In genomic region chr1:182408435-182409070, GRCh38 we compare ENCODE assay signal across 17 cellular contexts. TPM values are rescaled to one million over a fixed set of nuclear protein-coding genes. Genes with fewer than 3 reads are reported as not detected.
DNase-seq lines count a peak whose midpoint lies in the region; ATAC-seq and TF ChIP-seq lines count a peak whose summit lies in the region.
"Had no signal": no experiment of that assay in that cellular context is flagged by ENCODE, and none has a peak within 500 bp of the region (broad histone marks: within the 10 kb centered on the region; RNA-seq: fewer than 3 reads in every experiment).

No MANE protein-coding gene starts in this region.

- H3K27me3 ChIP-seq in lower lobe of right lung (ENCODE audit: low read depth) (no peaks in the 10 kb centered on the region), transverse colon (no peaks in the 10 kb centered on the region), H7 (ENCODE audit: control insufficient read depth, insufficient read depth, low read length) (no peaks in the 10 kb centered on the region)

- H3K27ac ChIP-seq in lower lobe of right lung (no peak overlapping the region), transverse colon (peak overlapping the region; percentile 55 to 65 (median 58))

- H3K4me1 Mint-ChIP-seq in glutamatergic neuron (ENCODE audit: low read depth, unreplicated experiment) (peaks cover 11% of the 10 kb centered on the region), nephron progenitor cell (peaks cover 23% of the 10 kb centered on the region)
- H3K4me1 Mint-ChIP-seq: B cell; CD8-positive, alpha-beta memory T cell had no signal

- ATAC-seq in lower lobe of right lung = peak; percentile 54 to 84
- ATAC-seq in HG02970 (IDR thresholded peaks at IDR 0.05; ENCODE audit: low FRiP score, unreplicated experiment) = no peak

- H3K9me3 Mint-ChIP-seq in glutamatergic neuron (ENCODE audit: unreplicated experiment) (peaks cover 2% of the 10 kb centered on the region), nephron progenitor cell (peaks cover 24% of the 10 kb centered on the region)

- no peaks in the 10 kb centered on the region for H3K4me1 ChIP-seq in lower lobe of right lung
- H3K4me1 ChIP-seq in transverse colon = peaks cover 0 to 23% (median 7%) of the 10 kb centered on the region in 4 donors

- no peaks in the 10 kb centered on the region for H3K36me3 ChIP-seq in lower lobe of right lung
- H3K36me3 ChIP-seq in transverse colon = no peaks in the 10 kb centered on the region
- no peaks in the 10 kb centered on the region for H3K36me3 ChIP-seq in H7 (replicated peaks; ENCODE audit: control insufficient read depth, insufficient read depth, low read length)

- no peak for TF ChIP-seq EP300 in transverse colon (IDR thresholded peaks at IDR 0.05; ENCODE audit: low read depth)

- H3K27me3 Mint-ChIP-seq in glutamatergic neuron (ENCODE audit: unreplicated experiment) = no peaks in the 10 kb centered on the region
- H3K27me3 Mint-ChIP-seq in nephron progenitor cell (ENCODE audit: low read depth, poor library complexity) = no peaks in the 10 kb centered on the region

- intact Hi-C loops in lower lobe of right lung (cut with DNase I) = no loop called here
- intact Hi-C loops in transverse colon (cut with DNase I; ENCODE audit: low total_unique reads) = no loop called here

- H3K36me3 Mint-ChIP-seq in glutamatergic neuron (ENCODE audit: unreplicated experiment) (peaks cover 9% of the 10 kb centered on the region), nephron progenitor cell (ENCODE audit: low read depth) (no peaks in the 10 kb centered on the region)
- H3K36me3 Mint-ChIP-seq: CD8-positive, alpha-beta memory T cell had no signal

- TF ChIP-seq POLR2A in transverse colon (IDR thresholded peaks at IDR 0.05) = no peak

- H3K4me3 ChIP-seq in lower lobe of right lung (no peak overlapping the region), transverse colon (no peak overlapping the region), H7 (ENCODE audit: insufficient read depth, low read depth, low read length) (no peak overlapping the region)

- DNase-seq in HT-29 (ENCODE audit: low spot score) (peak; percentile 80), glutamatergic neuron (no peak), lower lobe of right lung (no peak), transverse colon (peak; percentile 58), H7 (no peak), nephron progenitor cell (no peak)
- no peak for DNase-seq in NK-92 treated with Interleukin-12 subunit alpha and Interleukin-12 subunit beta, amount 100 ng/mL, for 24 hours (lab: John Stamatoyannopoulos, UW)
- DNase-seq: CD8-positive, alpha-beta memory T cell; EL; MV-4-11; NCI-H1417 treated with DMSO at 0.1 percent for 48 hours; NCI-H2081; NCI-H524; OCI-M1; RPMI8226 had no signal

- TF ChIP-seq CTCF in glutamatergic neuron (IDR thresholded peaks at IDR 0.05; ENCODE audit: partially characterized antibody, unreplicated experiment) (no peak), lower lobe of right lung (IDR thresholded peaks at IDR 0.05) (no peak), transverse colon (IDR thresholded peaks at IDR 0.05) (peak in 1 of 5 experiments; percentile 19), nephron progenitor cell (IDR thresholded peaks at IDR 0.05) (no peak)

- H3K27ac Mint-ChIP-seq in glutamatergic neuron (ENCODE audit: unreplicated experiment) (peak overlapping the region; percentile 14), nephron progenitor cell (no peak overlapping the region)
- H3K27ac Mint-ChIP-seq: B cell had no signal

- in situ Hi-C loops in transverse colon (cut with MboI; ENCODE audit: low pct_ligation_motif_present in 1 of 4, low pct_unique_long_range_greater_than_20kb in 1 of 4, low sequenced_read_pairs in 3 of 4) = loop anchor here in 1 of 4 donors (10.0 kb wide), 1 partner anchor 324 kb away; no protein-coding TSS in a partner anchor

- 38 to 53% methylated on average over 1 to 3 of the region's 3 CpGs for WGBS in transverse colon (ENCODE audit: low coverage in 1 of 2), 2 donors

- H3K9me3 ChIP-seq in lower lobe of right lung = no peaks in the 10 kb centered on the region
- peaks cover 0 to 4% of the 10 kb centered on the region in 2 donors for H3K9me3 ChIP-seq in transverse colon

- H3K4me3 Mint-ChIP-seq in glutamatergic neuron (ENCODE audit: unreplicated experiment) = no peak overlapping the region
- H3K4me3 Mint-ChIP-seq in nephron progenitor cell = no peak overlapping the region
- H3K4me3 Mint-ChIP-seq: B cell; CD8-positive, alpha-beta memory T cell had no signal

RNA-seq across cellular contexts. Expression of gene TEDDM1, which starts 8.1 kb away (rescaled TPM):
- not detected in 2 replicates for total RNA-seq in HT-29 (2014; rRNA removed; shearing (Covaris generic))
- not detected for total RNA-seq in glutamatergic neuron (ENCODE audit: unreplicated experiment)
- total RNA-seq in lower lobe of right lung = not detected
- total RNA-seq in transverse colon = not detected
- total RNA-seq in H7 (2014; rRNA removed; shearing (Covaris generic)) = not detected in 2 replicates
- total RNA-seq: B cell; CD8-positive, alpha-beta memory T cell had no signal

RNA-seq across cellular contexts. Expression of gene GLUL, which starts 17.0 kb away (rescaled TPM):
- 212 and 243 TPM in 2 replicates for total RNA-seq in HT-29 (2014; rRNA removed; shearing (Covaris generic))
- total RNA-seq in glutamatergic neuron (ENCODE audit: unreplicated experiment) (312 TPM), lower lobe of right lung (1,362 TPM), transverse colon (1,000 to 10,000 TPM in 2 of 4 donors, 100 to 1,000 TPM in 2; 312 to 1,104 (median 985) TPM)
- total RNA-seq in H7 (2014; rRNA removed; shearing (Covaris generic)) = 381 and 422 TPM in 2 replicates

RNA-seq across cellular contexts. Expression of gene RGSL1, which starts 41.4 kb away (rescaled TPM):
- total RNA-seq in HT-29 (2014; rRNA removed; shearing (Covaris generic)) = not detected in 2 replicates
- total RNA-seq in glutamatergic neuron (ENCODE audit: unreplicated experiment) = not detected
- total RNA-seq in lower lobe of right lung = not detected
- not detected for total RNA-seq in transverse colon
- total RNA-seq in H7 (2014; rRNA removed; shearing (Covaris generic)) = not detected in 2 replicates
- total RNA-seq: B cell; CD8-positive, alpha-beta memory T cell had no signal

Comparison
In these comparisons a context has a peak if more than half of its experiments do, and no peak if none do; other contexts are left out.
1. DNase-seq: peak in HT-29 (single experiment) and transverse colon (single experiment); none in glutamatergic neuron (single experiment), lower lobe of right lung (single experiment), NK-92 treated with Interleukin-12 subunit alpha and Interleukin-12 subunit beta, amount 100 ng/mL, for 24 hours (single experiment), H7 (single experiment) and nephron progenitor cell (single experiment).